ENCODE assay signal across 27 cellular contexts in genomic region chr7:69334706-69335105, GRCh38.
"Had no signal": no experiment of that assay in that cellular context is flagged by ENCODE, and none has a peak within 500 bp of the region (broad histone marks: within the 10 kb centered on the region; RNA-seq: fewer than 3 reads in every experiment).

No MANE protein-coding gene starts in this region.

- H3K9me3 ChIP-seq: colonic mucosa, esophagus muscularis mucosa, pancreas, right lobe of liver, stomach, thyroid gland, upper lobe of left lung had no signal

- H3K27me3 ChIP-seq: colonic mucosa, esophagus muscularis mucosa, pancreas, right lobe of liver, stomach, thyroid gland, upper lobe of left lung had no signal

- H3K27ac ChIP-seq: colonic mucosa, esophagus muscularis mucosa, pancreas, right lobe of liver, stomach, thyroid gland, upper lobe of left lung had no signal

- H3K4me1 ChIP-seq: colonic mucosa, esophagus muscularis mucosa, pancreas, right lobe of liver, stomach, thyroid gland, upper lobe of left lung had no signal

- H3K27me3 Mint-ChIP-seq: dendritic cell treated with granulocyte-macrophage colony-stimulating factor and Interleukin-4, amounts not matched to agents 40 ng/mL and 50 ng/mL, for 4 days had no signal

- H3K36me3 ChIP-seq: colonic mucosa, esophagus muscularis mucosa, pancreas, right lobe of liver, stomach, thyroid gland, upper lobe of left lung had no signal

- H3K36me3 Mint-ChIP-seq: immature natural killer cell; memory B cell; natural killer cell; stimulated activated effector memory CD8-positive, alpha-beta T cell treated with anti-CD3 and anti-CD28 coated beads, Interleukin-12 subunit alpha, Interleukin-12 subunit beta, amount 100 ng/mL, for 72 hours had no signal

- H3K4me3 Mint-ChIP-seq: dendritic cell treated with granulocyte-macrophage colony-stimulating factor and Interleukin-4, amounts not matched to agents 40 ng/mL and 50 ng/mL, for 4 days; endodermal cell; immature natural killer cell; memory B cell; natural killer cell; stimulated activated effector memory CD8-positive, alpha-beta T cell treated with anti-CD3 and anti-CD28 coated beads, Interleukin-12 subunit alpha, Interleukin-12 subunit beta, amount 100 ng/mL, for 72 hours had no signal

- H3K27ac Mint-ChIP-seq: dendritic cell treated with granulocyte-macrophage colony-stimulating factor and Interleukin-4, amounts not matched to agents 40 ng/mL and 50 ng/mL, for 4 days; endodermal cell; immature natural killer cell; memory B cell; natural killer cell; stimulated activated effector memory CD8-positive, alpha-beta T cell treated with anti-CD3 and anti-CD28 coated beads, Interleukin-12 subunit alpha, Interleukin-12 subunit beta, amount 100 ng/mL, for 72 hours had no signal

- H3K9me3 Mint-ChIP-seq: dendritic cell treated with granulocyte-macrophage colony-stimulating factor and Interleukin-4, amounts not matched to agents 40 ng/mL and 50 ng/mL, for 4 days; immature natural killer cell; natural killer cell had no signal

- H3K4me3 ChIP-seq: colonic mucosa, esophagus muscularis mucosa, lung, pancreas, right lobe of liver, smooth muscle cell, stomach, thyroid gland, upper lobe of left lung had no signal

- ATAC-seq: left colon; natural killer cell; pancreas; right lobe of liver; stimulated activated effector memory CD8-positive, alpha-beta T cell treated with anti-CD3 and anti-CD28 coated beads, Interleukin-12 subunit alpha, Interleukin-12 subunit beta, amount 100 ng/mL, for 72 hours had no signal

- H3K4me1 Mint-ChIP-seq: immature natural killer cell; memory B cell; natural killer cell; stimulated activated effector memory CD8-positive, alpha-beta T cell treated with anti-CD3 and anti-CD28 coated beads, Interleukin-12 subunit alpha, Interleukin-12 subunit beta, amount 100 ng/mL, for 72 hours had no signal

- H3K4me2 ChIP-seq: smooth muscle cell had no signal

- DNase-seq: colonic mucosa; effector CD8-positive, alpha-beta T cell; endodermal cell; foreskin melanocyte; hypothalamus; immature natural killer cell; islet precursor cell; kidney glomerular epithelial cell; left colon; natural killer cell; occipital lobe; pancreas; retina; right lobe of liver; stimulated activated CD4-positive, alpha-beta T cell treated with anti-CD3 and anti-CD28 coated beads, Interleukin-12 subunit alpha, Interleukin-12 subunit beta, amount 100 ng/mL, for 4 hours; stimulated activated CD4-positive, alpha-beta T cell treated with anti-CD3 and anti-CD28 coated beads, Interleukin-2, amount 100 ng/mL, for 24 hours; stimulated activated CD4-positive, alpha-beta T cell treated with anti-CD3 and anti-CD28 coated beads, Interleukin-4, amount 100 ng/mL, for 24 hours; stimulated activated naive CD4-positive, alpha-beta T cell treated with Interleukin-2 at 50 U/mL for 16 hours; stomach; thyroid gland had no signal
